Comparison of ENCODE assay signal across 25 cellular contexts in genomic region chrX:43716696-43717095, GRCh38.
"Had no signal": no experiment of that assay in that cellular context is flagged by ENCODE, and none has a peak within 500 bp of the region (broad histone marks: within the 10 kb centered on the region; RNA-seq: fewer than 3 reads in every experiment).

No MANE protein-coding gene starts in this region.

- H3K36me3 ChIP-seq: adrenal gland had no signal

- H3K27me3 Mint-ChIP-seq: activated CD4-positive, alpha-beta memory T cell treated with anti-CD3 and anti-CD28 coated beads for 36 hours; activated CD4-positive, alpha-beta T cell treated with anti-CD3 and anti-CD28 coated beads, Interleukin-2, amount 10 ng/mL, durations not matched to agents 7 days and 5 days; activated naive CD4-positive, alpha-beta T cell treated with anti-CD3 and anti-CD28 coated beads, Interleukin-2, amount 10 ng/mL, durations not matched to agents 7 days and 5 days; activated naive CD8-positive, alpha-beta T cell treated with anti-CD3 and anti-CD28 coated beads, Interleukin-2, amount 10 ng/mL, durations not matched to agents 7 days and 5 days; activated T-helper 17 cell treated with anti-CD3 and anti-CD28 coated beads, Interleukin-2, amount 50 U/mL, for 72 hours; central memory CD8-positive, alpha-beta T cell had no signal

- DNase-seq: activated CD4-positive, alpha-beta memory T cell treated with anti-CD3 and anti-CD28 coated beads for 36 hours; activated CD4-positive, alpha-beta T cell treated with anti-CD3 and anti-CD28 coated beads, Interleukin-2, amount 10 ng/mL, durations not matched to agents 7 days and 5 days; activated CD4-positive, CD25-positive, alpha-beta regulatory T cell; activated CD8-positive, alpha-beta memory T cell treated with anti-CD3 and anti-CD28 coated beads for 24 hours; activated gamma-delta T cell; activated naive CD4-positive, alpha-beta T cell treated with anti-CD3 and anti-CD28 coated beads, Interleukin-2, amount 10 ng/mL, durations not matched to agents 7 days and 5 days; activated naive CD8-positive, alpha-beta T cell treated with anti-CD3 and anti-CD28 coated beads, Interleukin-2, amount 10 ng/mL, durations not matched to agents 7 days and 5 days; activated T-cell treated with anti-CD3 and anti-CD28 coated beads, Interleukin-2, amount 50 U/mL, for 4 hours; adrenal gland; aorta; MM.1S; NCI-H1105; NCI-H1436; NCI-H1694 treated with DMSO at 0.1 percent for 48 hours; NCI-H2029 treated with DMSO at 0.1 percent for 48 hours; NCI-H510A treated with DMSO at 0.1 percent for 48 hours; NCI-H69; NK-92 treated with Interleukin-12 subunit alpha and Interleukin-12 subunit beta, amount 100 ng/mL, for 24 hours; OCI-M1; SIG-M5; T-cell; T-helper 2 cell had no signal

- H3K4me3 ChIP-seq: adrenal gland had no signal

- H3K4me1 ChIP-seq: adrenal gland had no signal

- H3K4me1 Mint-ChIP-seq: activated CD4-positive, alpha-beta T cell treated with anti-CD3 and anti-CD28 coated beads, Interleukin-2, amount 10 ng/mL, durations not matched to agents 7 days and 5 days; activated naive CD4-positive, alpha-beta T cell treated with anti-CD3 and anti-CD28 coated beads, Interleukin-2, amount 10 ng/mL, durations not matched to agents 7 days and 5 days; activated naive CD8-positive, alpha-beta T cell treated with anti-CD3 and anti-CD28 coated beads, Interleukin-2, amount 10 ng/mL, durations not matched to agents 7 days and 5 days; activated T-helper 17 cell treated with anti-CD3 and anti-CD28 coated beads, Interleukin-2, amount 50 U/mL, for 72 hours; central memory CD8-positive, alpha-beta T cell; T-cell had no signal

- H3K9me3 ChIP-seq: adrenal gland had no signal

- H3K27ac ChIP-seq: adrenal gland, VCaP had no signal

- ATAC-seq: activated T-cell treated with anti-CD3 and anti-CD28 coated beads, Interleukin-2, amount 50 U/mL, for 4 hours; activated T-helper 17 cell treated with anti-CD3 and anti-CD28 coated beads, Interleukin-2, amount 50 U/mL, for 72 hours; T-cell had no signal

- H3K36me3 Mint-ChIP-seq: activated CD4-positive, alpha-beta memory T cell treated with anti-CD3 and anti-CD28 coated beads for 36 hours; activated naive CD4-positive, alpha-beta T cell treated with anti-CD3 and anti-CD28 coated beads, Interleukin-2, amount 10 ng/mL, durations not matched to agents 7 days and 5 days; activated naive CD8-positive, alpha-beta T cell treated with anti-CD3 and anti-CD28 coated beads, Interleukin-2, amount 10 ng/mL, durations not matched to agents 7 days and 5 days; T-cell had no signal

- H3K4me3 Mint-ChIP-seq: activated CD4-positive, alpha-beta memory T cell treated with anti-CD3 and anti-CD28 coated beads for 36 hours; activated CD4-positive, alpha-beta T cell treated with anti-CD3 and anti-CD28 coated beads, Interleukin-2, amount 10 ng/mL, durations not matched to agents 7 days and 5 days; activated naive CD4-positive, alpha-beta T cell treated with anti-CD3 and anti-CD28 coated beads, Interleukin-2, amount 10 ng/mL, durations not matched to agents 7 days and 5 days; activated naive CD8-positive, alpha-beta T cell treated with anti-CD3 and anti-CD28 coated beads, Interleukin-2, amount 10 ng/mL, durations not matched to agents 7 days and 5 days; activated T-cell treated with anti-CD3 and anti-CD28 coated beads, Interleukin-2, amount 50 U/mL, for 4 hours; activated T-helper 17 cell treated with anti-CD3 and anti-CD28 coated beads, Interleukin-2, amount 50 U/mL, for 72 hours; central memory CD8-positive, alpha-beta T cell; T-cell had no signal

- H3K27me3 ChIP-seq: adrenal gland had no signal

- H3K9me3 Mint-ChIP-seq: activated CD4-positive, alpha-beta memory T cell treated with anti-CD3 and anti-CD28 coated beads for 36 hours; activated CD4-positive, alpha-beta T cell treated with anti-CD3 and anti-CD28 coated beads, Interleukin-2, amount 10 ng/mL, durations not matched to agents 7 days and 5 days; activated naive CD4-positive, alpha-beta T cell treated with anti-CD3 and anti-CD28 coated beads, Interleukin-2, amount 10 ng/mL, durations not matched to agents 7 days and 5 days; activated naive CD8-positive, alpha-beta T cell treated with anti-CD3 and anti-CD28 coated beads, Interleukin-2, amount 10 ng/mL, durations not matched to agents 7 days and 5 days; activated T-cell treated with anti-CD3 and anti-CD28 coated beads, Interleukin-2, amount 50 U/mL, for 4 hours; activated T-helper 17 cell treated with anti-CD3 and anti-CD28 coated beads, Interleukin-2, amount 50 U/mL, for 72 hours; central memory CD8-positive, alpha-beta T cell; T-cell had no signal

- H3K27ac Mint-ChIP-seq: activated CD4-positive, alpha-beta memory T cell treated with anti-CD3 and anti-CD28 coated beads for 36 hours; activated CD4-positive, alpha-beta T cell treated with anti-CD3 and anti-CD28 coated beads, Interleukin-2, amount 10 ng/mL, durations not matched to agents 7 days and 5 days; activated naive CD4-positive, alpha-beta T cell treated with anti-CD3 and anti-CD28 coated beads, Interleukin-2, amount 10 ng/mL, durations not matched to agents 7 days and 5 days; activated naive CD8-positive, alpha-beta T cell treated with anti-CD3 and anti-CD28 coated beads, Interleukin-2, amount 10 ng/mL, durations not matched to agents 7 days and 5 days; activated T-helper 17 cell treated with anti-CD3 and anti-CD28 coated beads, Interleukin-2, amount 50 U/mL, for 72 hours; T-cell had no signal
